In genomic region chr6:164409309-164410009, GRCh38 we compare ENCODE assay signal across 17 cellular contexts.
A peak's percentile ranks its signal among the peaks of the same experiment; 100 is the strongest.
DNase-seq lines count a peak whose midpoint lies in the region; ATAC-seq and TF ChIP-seq lines count a peak whose summit lies in the region.
"Had no signal": no experiment of that assay in that cellular context is flagged by ENCODE, and none has a peak within 500 bp of the region (broad histone marks: within the 10 kb centered on the region; RNA-seq: fewer than 3 reads in every experiment).

No MANE protein-coding gene starts in this region.

- peak overlapping the region; percentile 1 for H3K14ac ChIP-seq in neuronal stem cell (ENCODE audit: low read length)

- intact Hi-C loops in Right ventricle myocardium inferior (cut with DNase I) = no loop called here
- intact Hi-C loops in left ventricle myocardium inferior (cut with micrococcal nuclease) = no loop called here

- peak overlapping the region; percentile 21 for H3K23ac ChIP-seq in neuronal stem cell (ENCODE audit: low read depth, low read length, poor library complexity)

- WGBS in neuronal stem cell (ENCODE audit: extremely low coverage in 2 of 2, insufficient read length in 2 of 2, insufficient replicate concordance in 1 of 2), 2 donors = no CpG with 5 or more reads among the region's 8 CpGs

- no peak overlapping the region for H2BK120ac ChIP-seq in neuronal stem cell (ENCODE audit: low read depth, low read length)

- no peak for TF ChIP-seq CTCF in right atrium auricular region (IDR thresholded peaks at IDR 0.05)
- no peak for TF ChIP-seq CTCF in left ventricle myocardium inferior (IDR thresholded peaks at IDR 0.05; ENCODE audit: borderline replicate concordance)

- H3K9me2 ChIP-seq in Karpas-422 (replicated peaks; ENCODE audit: insufficient read depth, low read length) = no peaks in the 10 kb centered on the region

- peak; percentile 83 for ATAC-seq in Right ventricle myocardium inferior

- no peak overlapping the region for H3K9ac ChIP-seq in neuronal stem cell (ENCODE audit: low read depth, low read length, poor library complexity)
- H3K9ac ChIP-seq in Karpas-422 (ENCODE audit: low read length) = no peak overlapping the region

- no peak overlapping the region for H4K8ac ChIP-seq in neuronal stem cell (ENCODE audit: low read depth, low read length)

- no peak overlapping the region for H4K91ac ChIP-seq in neuronal stem cell (ENCODE audit: low read depth, low read length, poor library complexity)

- H3K27ac ChIP-seq in right atrium auricular region = no peak overlapping the region
- H3K27ac ChIP-seq in left ventricle myocardium inferior (replicated peaks) = peak overlapping the region; percentile 13
- H3K27ac ChIP-seq in neuronal stem cell (replicated peaks; ENCODE audit: low read length) = no peak overlapping the region
- H3K27ac ChIP-seq in Karpas-422 (ENCODE audit: low read length) = no peak overlapping the region
- H3K27ac ChIP-seq: SJCRH30 had no signal

- H2BK5ac ChIP-seq in neuronal stem cell (ENCODE audit: low read length) = no peak overlapping the region

- no peak overlapping the region for H2BK15ac ChIP-seq in neuronal stem cell (ENCODE audit: low read length)

- H3K27me3 ChIP-seq in right atrium auricular region = no peaks in the 10 kb centered on the region
- no peaks in the 10 kb centered on the region for H3K27me3 ChIP-seq in left ventricle myocardium inferior (ENCODE audit: low read depth)
- H3K27me3 ChIP-seq in neuronal stem cell (ENCODE audit: control insufficient read depth in 3 of 3, insufficient read depth in 3 of 3, low read depth in 1 of 3, low read length in 3 of 3) = no peaks in the 10 kb centered on the region
- H3K27me3 ChIP-seq in Karpas-422 (ENCODE audit: low read length) = no peaks in the 10 kb centered on the region
- H3K27me3 ChIP-seq: SJCRH30 had no signal

- H2AK5ac ChIP-seq in neuronal stem cell (ENCODE audit: low read depth, low read length) = peak overlapping the region; percentile 78

- H3K4me2 ChIP-seq in neuronal stem cell (ENCODE audit: insufficient read depth, low read length, poor library complexity, severe bottlenecking) (no peak overlapping the region), Karpas-422 (ENCODE audit: low read depth, low read length, poor library complexity, severe bottlenecking) (no peak overlapping the region)

- no peak for DNase-seq in Right ventricle myocardium inferior (ENCODE audit: missing footprints)
- DNase-seq in right atrium auricular region (ENCODE audit: low spot score) = no peak
- DNase-seq in OCI-M1 (lab: John Stamatoyannopoulos, UW) = peak; percentile 25
- DNase-seq in left ventricle myocardium inferior = no peak
- DNase-seq in neuronal stem cell (ENCODE audit: low spot score) = no peak
- no peak for DNase-seq in NCI-H2171 (lab: John Stamatoyannopoulos, UW)
- DNase-seq in Karpas-422 = no peak
- DNase-seq in NCI-H2227 treated with DMSO at 0.1 percent for 48 hours (lab: John Stamatoyannopoulos, UW) = no peak
- DNase-seq: CD4-positive, CD25-positive, alpha-beta regulatory T cell; DMS79; MM.1S; NCI-H1048; NCI-H1436; NCI-H187 treated with DMSO at 0.1 percent for 48 hours; NCI-H345; NCI-H524; SJCRH30 had no signal

- H3K36me3 ChIP-seq in right atrium auricular region (no peaks in the 10 kb centered on the region), left ventricle myocardium inferior (no peaks in the 10 kb centered on the region), neuronal stem cell (replicated peaks in 1 of 2; ENCODE audit: control insufficient read depth in 2 of 2, insufficient read depth in 2 of 2, low read length in 2 of 2) (no peaks in the 10 kb centered on the region), Karpas-422 (ENCODE audit: insufficient read depth, low read length) (no peaks in the 10 kb centered on the region)
- H3K36me3 ChIP-seq: SJCRH30 had no signal

- H3K4ac ChIP-seq in neuronal stem cell (ENCODE audit: low read length) = no peak overlapping the region

- no peak overlapping the region for H3K4me3 ChIP-seq in right atrium auricular region
- peak overlapping the region; percentile 13 for H3K4me3 ChIP-seq in left ventricle myocardium inferior
- H3K4me3 ChIP-seq in neuronal stem cell (ENCODE audit: low read length in 2 of 2) = no peak overlapping the region
- no peak overlapping the region for H3K4me3 ChIP-seq in Karpas-422 (ENCODE audit: low read length)
- H3K4me3 ChIP-seq: SJCRH30 had no signal

- H4K20me1 ChIP-seq in Karpas-422 (ENCODE audit: insufficient read depth, low read depth, low read length) = no peaks in the 10 kb centered on the region

- H3K9me3 ChIP-seq in right atrium auricular region (no peaks in the 10 kb centered on the region), left ventricle myocardium inferior (replicated peaks) (no peaks in the 10 kb centered on the region), neuronal stem cell (replicated peaks in 1 of 2; ENCODE audit: control insufficient read depth in 2 of 2, insufficient read depth in 1 of 2, low read depth in 1 of 2, low read length in 2 of 2) (peaks cover 0 to 6% of the 10 kb centered on the region in 2 donors), Karpas-422 (ENCODE audit: low read length) (peaks cover 16% of the 10 kb centered on the region)
- H3K9me3 ChIP-seq: SJCRH30 had no signal

- H3K79me1 ChIP-seq in neuronal stem cell (ENCODE audit: low read depth, low read length) = no peaks in the 10 kb centered on the region

- peak overlapping the region; percentile 55 for H3K18ac ChIP-seq in neuronal stem cell (ENCODE audit: low read length)

- no peak overlapping the region for H2BK12ac ChIP-seq in neuronal stem cell (ENCODE audit: low read length)

- no peaks in the 10 kb centered on the region for H3K79me2 ChIP-seq in Karpas-422 (ENCODE audit: low read length)

- no peaks in the 10 kb centered on the region for H3K4me1 ChIP-seq in right atrium auricular region
- peaks cover 6% of the 10 kb centered on the region for H3K4me1 ChIP-seq in left ventricle myocardium inferior
- no peaks in the 10 kb centered on the region for H3K4me1 ChIP-seq in neuronal stem cell (ENCODE audit: control insufficient read depth in 2 of 2, insufficient read depth in 1 of 2, low read depth in 1 of 2, low read length in 2 of 2)
- no peaks in the 10 kb centered on the region for H3K4me1 ChIP-seq in Karpas-422 (ENCODE audit: low read length)
- H3K4me1 ChIP-seq: SJCRH30 had no signal

- H2AFZ ChIP-seq in neuronal stem cell (ENCODE audit: low read length) = peak overlapping the region; percentile 20
- H2AFZ ChIP-seq in Karpas-422 (ENCODE audit: low read length) = no peak overlapping the region
